ENCODE assay signal across 12 cellular contexts in genomic region chr16:49482690-49483089, GRCh38.
"Had no signal": no experiment of that assay in that cellular context is flagged by ENCODE, and none has a peak within 500 bp of the region (broad histone marks: within the 10 kb centered on the region; RNA-seq: fewer than 3 reads in every experiment).

No MANE protein-coding gene starts in this region.

- H3K36me3 Mint-ChIP-seq: activated naive CD8-positive, alpha-beta T cell treated with anti-CD3 and anti-CD28 coated beads for 36 hours; WTC11 had no signal

- ATAC-seq: activated CD8-positive, alpha-beta T cell treated with anti-CD3 and anti-CD28 coated beads, Interleukin-2, amount 10 ng/mL, durations not matched to agents 7 days and 5 days; stimulated activated naive CD8-positive, alpha-beta T cell treated with anti-CD3 and anti-CD28 coated beads, Interleukin-15, Interleukin-2, amounts not matched to agents 100 U/mL and 50 U/mL, for 24 hours; WTC11 had no signal

- H3K9me3 Mint-ChIP-seq: activated naive CD8-positive, alpha-beta T cell treated with anti-CD3 and anti-CD28 coated beads for 36 hours; nephron had no signal

- H3K27ac Mint-ChIP-seq: activated CD8-positive, alpha-beta T cell treated with anti-CD3 and anti-CD28 coated beads, Interleukin-2, amount 10 ng/mL, durations not matched to agents 7 days and 5 days; activated naive CD8-positive, alpha-beta T cell treated with anti-CD3 and anti-CD28 coated beads for 36 hours; nephron; WTC11 had no signal

- H3K27me3 Mint-ChIP-seq: activated naive CD8-positive, alpha-beta T cell treated with anti-CD3 and anti-CD28 coated beads for 36 hours had no signal

- H3K4me3 Mint-ChIP-seq: activated CD8-positive, alpha-beta T cell treated with anti-CD3 and anti-CD28 coated beads, Interleukin-2, amount 10 ng/mL, durations not matched to agents 7 days and 5 days; activated naive CD8-positive, alpha-beta T cell treated with anti-CD3 and anti-CD28 coated beads for 36 hours; WTC11 had no signal

- H3K4me1 Mint-ChIP-seq: activated naive CD8-positive, alpha-beta T cell treated with anti-CD3 and anti-CD28 coated beads for 36 hours had no signal

- H3K4me3 ChIP-seq: dorsolateral prefrontal cortex had no signal

- H3K27ac ChIP-seq: dorsolateral prefrontal cortex had no signal

- DNase-seq: activated CD4-positive, alpha-beta T cell treated with anti-CD3 and anti-CD28 coated beads for 48 hours; activated CD8-positive, alpha-beta T cell treated with anti-CD3 and anti-CD28 coated beads, Interleukin-2, amount 10 ng/mL, durations not matched to agents 7 days and 5 days; activated naive CD8-positive, alpha-beta T cell treated with anti-CD3 and anti-CD28 coated beads for 36 hours; amniotic stem cell; midbrain; occipital lobe; stimulated activated naive CD8-positive, alpha-beta T cell treated with anti-CD3 and anti-CD28 coated beads, Interleukin-15, Interleukin-2, amounts not matched to agents 100 U/mL and 50 U/mL, for 24 hours; substantia nigra; trophoblast cell had no signal
